In genomic region chr2:151297882-151298281, GRCh38 we compare ENCODE assay signal across 2 cellular contexts.
TF ChIP-seq lines count a peak whose summit lies in the region.

No MANE protein-coding gene starts in this region.

TF ChIP-seq in liver, 16 proteins besides CTCF, POLR2A, EP300 and RAD21:
- no peak for TF ChIP-seq NR2F2 (IDR thresholded peaks at IDR 0.05)
- TF ChIP-seq YY1 (IDR thresholded peaks at IDR 0.05): peak; percentile 11

TF ChIP-seq in HepG2, 621 proteins besides CTCF, POLR2A, EP300 and RAD21:
- TF ChIP-seq AHR (CRISPR knock-in tag; IDR thresholded peaks at IDR 0.05) (no peak), MTF2 (CRISPR knock-in tag; IDR thresholded peaks at IDR 0.05; ENCODE audit: borderline replicate concordance) (no peak)
